Comparison of ENCODE assay signal across 25 cellular contexts in the genomic region with DNA sequence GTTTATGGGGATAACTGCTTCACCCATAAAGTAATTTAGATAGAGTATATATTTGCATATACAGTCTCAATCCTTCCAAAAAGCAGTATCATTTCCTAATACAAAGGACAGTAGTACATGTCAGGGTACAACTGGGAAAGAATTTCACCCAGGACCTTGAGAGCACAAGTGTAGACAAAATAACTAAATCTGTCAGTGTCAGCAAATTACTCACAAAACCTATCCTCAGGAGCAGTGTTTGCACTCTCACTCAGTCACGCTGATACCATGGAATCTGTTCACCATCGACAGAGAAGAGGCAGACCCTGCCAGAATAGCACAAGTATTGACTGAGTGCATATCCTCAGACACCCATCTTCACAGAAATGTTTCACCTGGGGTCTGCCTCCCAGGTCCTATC.
"Had no signal": no experiment of that assay in that cellular context is flagged by ENCODE, and none has a peak within 500 bp of the region (broad histone marks: within the 10 kb centered on the region; RNA-seq: fewer than 3 reads in every experiment).

No MANE protein-coding gene starts in this region.

- H3K9me3 ChIP-seq: SJSA1 had no signal

- H3K9ac ChIP-seq: KMS-11 had no signal

- H3K27me3 ChIP-seq: SJSA1 had no signal

- H3K27ac ChIP-seq: HL-60, KMS-11, SJSA1, SK-N-MC had no signal

- DNase-seq: Kasumi-1, MV-4-11, NCI-H1048, NCI-H1105, NCI-H1417 treated with DMSO at 0.1 percent for 48 hours, NCI-H146, NCI-H1694 treated with DMSO at 0.1 percent for 48 hours, NCI-H1930, NCI-H2081, NCI-H2107, NCI-H2171 treated with DMSO at 0.1 percent for 48 hours, NCI-H446, NCI-H510A, NCI-H524 treated with DMSO at 0.1 percent for 48 hours, NCI-H69, NCI-H774, Right ventricle myocardium superior, RPMI8226, SIG-M5 had no signal

- H3K4me1 ChIP-seq: SJSA1 had no signal

- H3K4me2 ChIP-seq: KMS-11 had no signal

- FAIRE-seq: HTR-8/SVneo, RCC 7860 had no signal

- H3K4me3 ChIP-seq: SJSA1, SK-N-MC had no signal

- H3K36me3 ChIP-seq: SJSA1 had no signal
